7 cellular contexts compared by ENCODE assay signal in genomic region chrX:65073233-65073632, GRCh38.
"Had no signal": no experiment of that assay in that cellular context is flagged by ENCODE, and none has a peak within 500 bp of the region (broad histone marks: within the 10 kb centered on the region; RNA-seq: fewer than 3 reads in every experiment).

No MANE protein-coding gene starts in this region.

- H3K27ac ChIP-seq: GM23248 had no signal

- H3K27ac Mint-ChIP-seq: GM23338, HFFc6 had no signal

- ATAC-seq: GM23338, HCT116 had no signal

- H3K4me2 ChIP-seq: GM23338 had no signal

- DNase-seq: GM23248, GOT3, H7, HCEC 1CT, HFFc6 had no signal

- H3K4me3 Mint-ChIP-seq: GM23338, HFFc6 had no signal

- H3K4me3 ChIP-seq: GM23248, GM23338 had no signal

- H3K9ac ChIP-seq: GM23248 had no signal

- H2AFZ ChIP-seq: GM23248, GM23338 had no signal
